Comparison of ENCODE assay signal across 10 cellular contexts in the genomic region with DNA sequence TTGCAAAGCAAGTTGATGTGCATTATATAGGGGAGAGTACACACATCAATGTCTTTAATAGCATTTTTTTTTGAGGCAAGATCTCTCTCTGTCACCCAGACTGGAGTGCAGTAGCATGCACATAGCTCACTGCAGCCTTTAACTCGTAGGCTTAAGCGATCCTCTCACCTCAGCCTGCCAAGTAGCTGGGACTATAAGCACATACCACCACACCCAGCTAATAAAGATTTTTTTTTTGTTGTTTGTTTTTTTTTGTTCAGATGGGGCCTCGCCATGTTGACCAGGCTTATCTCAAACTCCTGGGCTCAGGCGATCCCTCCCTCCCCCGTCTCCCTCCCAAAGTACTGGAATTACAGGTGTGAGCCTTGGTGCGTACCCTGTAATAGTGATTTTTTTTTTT. TPM values are rescaled to one million over a fixed set of nuclear protein-coding genes. Genes with fewer than 3 reads are reported as not detected.
DNase-seq lines count a peak whose midpoint lies in the region; ATAC-seq and TF ChIP-seq lines count a peak whose summit lies in the region.
"Had no signal": no experiment of that assay in that cellular context is flagged by ENCODE, and none has a peak within 500 bp of the region (broad histone marks: within the 10 kb centered on the region; RNA-seq: fewer than 3 reads in every experiment).

No MANE protein-coding gene starts in this region.

- H3K9me3 Mint-ChIP-seq in activated CD4-positive, alpha-beta T cell treated with anti-CD3 and anti-CD28 coated beads, Interleukin-2, amount 10 ng/mL, durations not matched to agents 24 days and 14 days, result no peaks in the 10 kb centered on the region
- no peaks in the 10 kb centered on the region for H3K9me3 Mint-ChIP-seq in stimulated activated effector memory CD8-positive, alpha-beta T cell treated with anti-CD3 and anti-CD28 coated beads, Interleukin-12 subunit alpha, Interleukin-12 subunit beta, amount 100 ng/mL, for 72 hours

- WGBS in esophagus squamous epithelium, 2 donors, result 52 to 58% methylated on average over 6 of the region's 6 CpGs

- TF ChIP-seq POLR2A in esophagus squamous epithelium (IDR thresholded peaks at IDR 0.05), result no peak

- intact Hi-C loops in activated CD4-positive, alpha-beta T cell treated with anti-CD3 and anti-CD28 coated beads, Interleukin-2, amount 10 ng/mL, durations not matched to agents 24 days and 14 days (cut with micrococcal nuclease), result no loop called here
- intact Hi-C loops in esophagus squamous epithelium (cut with DNase I), result no loop called here
- intact Hi-C loops in left cardiac atrium (cut with DNase I), result loop anchor here in 1 of 2 donors (5.0 kb wide), 1 partner anchor 75 kb away; a partner anchor contains a TSS

- no peak overlapping the region for H3K9ac ChIP-seq in SK-N-MC (ENCODE audit: insufficient read length)

- TF ChIP-seq CTCF in esophagus squamous epithelium (IDR thresholded peaks at IDR 0.05), result no peak

- no peak for DNase-seq in activated CD4-positive, alpha-beta T cell treated with anti-CD3 and anti-CD28 coated beads, Interleukin-2, amount 10 ng/mL, durations not matched to agents 24 days and 14 days
- no peak for DNase-seq in activated CD4-positive, alpha-beta T cell treated with anti-CD3 and anti-CD28 coated beads for 4 hours
- DNase-seq in SK-N-MC (ENCODE audit: low read depth, low spot score) (no peak), esophagus squamous epithelium (lab: John Stamatoyannopoulos, UW) (no peak), left cardiac atrium (no peak)
- no peak for DNase-seq in stimulated activated effector memory CD8-positive, alpha-beta T cell treated with anti-CD3 and anti-CD28 coated beads, Interleukin-12 subunit alpha, Interleukin-12 subunit beta, amount 100 ng/mL, for 72 hours (ENCODE audit: low spot score in 2 of 2)
- DNase-seq: amniotic stem cell, SW 1271 had no signal

- ATAC-seq in stimulated activated effector memory CD8-positive, alpha-beta T cell treated with anti-CD3 and anti-CD28 coated beads, Interleukin-12 subunit alpha, Interleukin-12 subunit beta, amount 100 ng/mL, for 72 hours, result no peak
- ATAC-seq in HG03135 (IDR thresholded peaks at IDR 0.05; ENCODE audit: unreplicated experiment), result no peak
- no peak for ATAC-seq in HG02763 (IDR thresholded peaks at IDR 0.05; ENCODE audit: unreplicated experiment)
- no peak for ATAC-seq in left cardiac atrium

- peaks cover 31% of the 10 kb centered on the region for H3K4me1 Mint-ChIP-seq in activated CD4-positive, alpha-beta T cell treated with anti-CD3 and anti-CD28 coated beads, Interleukin-2, amount 10 ng/mL, durations not matched to agents 24 days and 14 days
- H3K4me1 Mint-ChIP-seq in stimulated activated effector memory CD8-positive, alpha-beta T cell treated with anti-CD3 and anti-CD28 coated beads, Interleukin-12 subunit alpha, Interleukin-12 subunit beta, amount 100 ng/mL, for 72 hours, result peaks cover 50% of the 10 kb centered on the region

- peak overlapping the region; percentile 88 for H3K4me3 ChIP-seq in SK-N-MC
- peak overlapping the region in 3 of 4 donors; percentile 81 to 94 (median 88) for H3K4me3 ChIP-seq in esophagus squamous epithelium

- peak overlapping the region; percentile 97 for H3K27ac Mint-ChIP-seq in activated CD4-positive, alpha-beta T cell treated with anti-CD3 and anti-CD28 coated beads, Interleukin-2, amount 10 ng/mL, durations not matched to agents 24 days and 14 days
- no peak overlapping the region for H3K27ac Mint-ChIP-seq in stimulated activated effector memory CD8-positive, alpha-beta T cell treated with anti-CD3 and anti-CD28 coated beads, Interleukin-12 subunit alpha, Interleukin-12 subunit beta, amount 100 ng/mL, for 72 hours

- H3K4me3 Mint-ChIP-seq in activated CD4-positive, alpha-beta T cell treated with anti-CD3 and anti-CD28 coated beads, Interleukin-2, amount 10 ng/mL, durations not matched to agents 24 days and 14 days, result peak overlapping the region; percentile 97
- peak overlapping the region; percentile 97 for H3K4me3 Mint-ChIP-seq in stimulated activated effector memory CD8-positive, alpha-beta T cell treated with anti-CD3 and anti-CD28 coated beads, Interleukin-12 subunit alpha, Interleukin-12 subunit beta, amount 100 ng/mL, for 72 hours

- H3K36me3 ChIP-seq in SK-N-MC (ENCODE audit: insufficient read depth, low read length) (peaks cover 4% of the 10 kb centered on the region), esophagus squamous epithelium (peaks cover 0 to 3% (median 0%) of the 10 kb centered on the region in 3 donors)

- no peaks in the 10 kb centered on the region for H3K9me3 ChIP-seq in SK-N-MC (ENCODE audit: low read depth, low read length)
- no peaks in the 10 kb centered on the region for H3K9me3 ChIP-seq in esophagus squamous epithelium

- H3K36me3 Mint-ChIP-seq in activated CD4-positive, alpha-beta T cell treated with anti-CD3 and anti-CD28 coated beads, Interleukin-2, amount 10 ng/mL, durations not matched to agents 24 days and 14 days (ENCODE audit: low read depth), result peaks cover 16% of the 10 kb centered on the region
- peaks cover 41% of the 10 kb centered on the region for H3K36me3 Mint-ChIP-seq in stimulated activated effector memory CD8-positive, alpha-beta T cell treated with anti-CD3 and anti-CD28 coated beads, Interleukin-12 subunit alpha, Interleukin-12 subunit beta, amount 100 ng/mL, for 72 hours

- no peaks in the 10 kb centered on the region for H3K27me3 ChIP-seq in esophagus squamous epithelium

- H3K27ac ChIP-seq in SK-N-MC, result no peak overlapping the region
- H3K27ac ChIP-seq in esophagus squamous epithelium, result peak overlapping the region in 1 of 4 donors; percentile 33

- H3K27me3 Mint-ChIP-seq in activated CD4-positive, alpha-beta T cell treated with anti-CD3 and anti-CD28 coated beads, Interleukin-2, amount 10 ng/mL, durations not matched to agents 24 days and 14 days, result no peaks in the 10 kb centered on the region

- peaks cover 7 to 26% (median 14%) of the 10 kb centered on the region in 3 donors for H3K4me1 ChIP-seq in esophagus squamous epithelium

RNA-seq across cellular contexts. Expression of a gene that starts 1.5 kb away (rescaled TPM):
- 11.8 and 12.4 TPM in 2 replicates for total RNA-seq in activated CD4-positive, alpha-beta T cell treated with anti-CD3 and anti-CD28 coated beads, Interleukin-2, amount 10 ng/mL, durations not matched to agents 24 days and 14 days
- total RNA-seq in esophagus squamous epithelium (1 to 10 TPM; 2.5 to 7.6 (median 6.3) TPM), left cardiac atrium (10 to 100 TPM in 1 of 2 donors, 1 to 10 TPM in 1; 9.8 to 11.1 TPM)
